Comparison of ENCODE assay signal across 21 cellular contexts in genomic region chr1:185957441-185958363, GRCh38.
DNase-seq lines count a peak whose midpoint lies in the region; ATAC-seq and TF ChIP-seq lines count a peak whose summit lies in the region.
"Had no signal": no experiment of that assay in that cellular context is flagged by ENCODE, and none has a peak within 500 bp of the region (broad histone marks: within the 10 kb centered on the region; RNA-seq: fewer than 3 reads in every experiment).

No MANE protein-coding gene starts in this region.

- H4K20me1 ChIP-seq in PC-3 (ENCODE audit: low read length): no peaks in the 10 kb centered on the region

- WGBS in esophagus muscularis mucosa: 79% methylated on average over 3 of the region's 3 CpGs
- 94% methylated on average over 1 of the region's 3 CpGs for WGBS in mesenchymal stem cell

- CTCF ChIA-PET in PC-3 (lab: Charles Lee): no interaction called here

- peak overlapping the region; percentile 82 for H2AK5ac ChIP-seq in mesenchymal stem cell (ENCODE audit: low read length, severe bottlenecking)

- no peaks in the 10 kb centered on the region for H3K27me3 ChIP-seq in PC-3 (ENCODE audit: low read length)
- H3K27me3 ChIP-seq in esophagus muscularis mucosa: no peaks in the 10 kb centered on the region
- H3K27me3 ChIP-seq in mesenchymal stem cell (ENCODE audit: control insufficient read depth in 1 of 2, insufficient read depth in 1 of 2, low read length in 2 of 2): no peaks in the 10 kb centered on the region
- H3K27me3 ChIP-seq: BE2C, SJSA1 had no signal

- H3K18ac ChIP-seq in mesenchymal stem cell (ENCODE audit: low read depth in 1 of 2, low read length in 2 of 2): peak overlapping the region in 1 of 2 experiments; percentile 16

- H3K36me3 ChIP-seq in PC-3 (ENCODE audit: low read depth, low read length) (no peaks in the 10 kb centered on the region), esophagus muscularis mucosa (no peaks in the 10 kb centered on the region), mesenchymal stem cell (ENCODE audit: control insufficient read depth in 1 of 2, insufficient read depth in 2 of 2, low read depth in 1 of 2, low read length in 2 of 2) (peaks cover 0 to 6% of the 10 kb centered on the region in 2 experiments)
- H3K36me3 ChIP-seq: BE2C, SJSA1 had no signal

- no peak overlapping the region for H3K23ac ChIP-seq in mesenchymal stem cell (ENCODE audit: low read length in 2 of 2)

- H3K9me2 ChIP-seq in PC-3 (replicated peaks; ENCODE audit: low read length): no peaks in the 10 kb centered on the region

- H3K4ac ChIP-seq in mesenchymal stem cell (ENCODE audit: low read depth in 1 of 2, low read length in 2 of 2): peak overlapping the region in 1 of 2 experiments; percentile 28

- no peaks in the 10 kb centered on the region for H3F3A ChIP-seq in PC-3 (ENCODE audit: low read length, unreplicated experiment)

- H3K14ac ChIP-seq in mesenchymal stem cell (ENCODE audit: low read length in 2 of 2): peak overlapping the region in 1 of 2 experiments; percentile 75

- intact Hi-C loops in PC-3 (cut with micrococcal nuclease) (no loop called here), esophagus muscularis mucosa (cut with DNase I) (no loop called here)

- no TSS peak for BruUV-seq in PC-3 (replicated peaks; lab: Mats Ljungman, UMichigan)

- H3K4me3 ChIP-seq in PC-3 (ENCODE audit: low read length) (no peak overlapping the region), esophagus muscularis mucosa (no peak overlapping the region), mesenchymal stem cell (ENCODE audit: insufficient read depth in 1 of 2, low read depth in 1 of 2, low read length in 2 of 2) (no peak overlapping the region)
- H3K4me3 ChIP-seq: SJSA1 had no signal

- no peak for TF ChIP-seq POLR2A in esophagus muscularis mucosa (IDR thresholded peaks at IDR 0.05; ENCODE audit: low read depth)

- peak overlapping the region; percentile 19 for H4K8ac ChIP-seq in mesenchymal stem cell (ENCODE audit: low read length)

- H2BK5ac ChIP-seq in mesenchymal stem cell (ENCODE audit: low read depth, low read length, poor library complexity, severe bottlenecking): no peak overlapping the region

- H3K4me2 ChIP-seq in PC-3 (ENCODE audit: low read length): no peak overlapping the region
- H3K4me2 ChIP-seq in mesenchymal stem cell (ENCODE audit: low read length, poor library complexity, severe bottlenecking): no peak overlapping the region

- H3K27ac ChIP-seq in PC-3 (ENCODE audit: low read length) (no peak overlapping the region), esophagus muscularis mucosa (replicated peaks in 1 of 4) (peak overlapping the region in 3 of 4 donors; percentile 3 to 24 (median 11)), mesenchymal stem cell (ENCODE audit: low read length, poor library complexity, severe bottlenecking) (no peak overlapping the region)
- H3K27ac ChIP-seq: RWPE1, SJSA1 had no signal

- H2AFZ ChIP-seq in PC-3 (ENCODE audit: low read length) (no peak overlapping the region), mesenchymal stem cell (ENCODE audit: low read depth, low read length) (no peak overlapping the region)

- no peak overlapping the region for H2BK15ac ChIP-seq in mesenchymal stem cell (ENCODE audit: low read depth, poor library complexity, severe bottlenecking)

- DNase-seq in GM03348 (ENCODE audit: low spot score) (peak; percentile 26), PC-3 (peak; percentile 9), esophagus muscularis mucosa (ENCODE audit: extremely low spot score) (no peak), mesenchymal stem cell (no peak), 8988T (no peak), HK-2 (ENCODE audit: unreplicated experiment) (no peak)
- no peak for DNase-seq in activated CD4-positive, CD25-positive, alpha-beta regulatory T cell treated with anti-CD3 and anti-CD28 coated beads, Interleukin-2, amount 50 U/mL, for 72 hours
- DNase-seq: BE2C; CD8-positive, alpha-beta T cell; DMS79; Karpas-422; MM.1S; NCI-H1105 treated with DMSO at 0.1 percent for 48 hours; NCI-H1694 treated with DMSO at 0.1 percent for 48 hours; NCI-H748 treated with DMSO at 0.1 percent for 48 hours; OCI-M1; SW 1271 had no signal

- peak overlapping the region; percentile 28 to 54 for H2BK12ac ChIP-seq in mesenchymal stem cell (ENCODE audit: low read length in 2 of 2)

- no peak for TF ChIP-seq EP300 in esophagus muscularis mucosa (IDR thresholded peaks at IDR 0.05)

- H3K4me1 ChIP-seq in PC-3 (ENCODE audit: insufficient read depth, low read length): no peaks in the 10 kb centered on the region
- peaks cover 14 to 42% (median 39%) of the 10 kb centered on the region in 4 donors for H3K4me1 ChIP-seq in esophagus muscularis mucosa
- peaks cover 2% of the 10 kb centered on the region for H3K4me1 ChIP-seq in mesenchymal stem cell (ENCODE audit: control insufficient read depth, insufficient read depth, low read depth, low read length)
- H3K4me1 ChIP-seq: BE2C had no signal

- ATAC-seq in PC-3 (no peak), HG03469 (IDR thresholded peaks at IDR 0.05; ENCODE audit: unreplicated experiment) (no peak)
- ATAC-seq: CD8-positive, alpha-beta T cell; HCT116 had no signal

- POLR2A ChIA-PET in PC-3 (lab: Charles Lee; ENCODE audit: unreplicated experiment): no interaction called here

- H3K9me3 ChIP-seq in PC-3 (ENCODE audit: low read length) (no peaks in the 10 kb centered on the region), esophagus muscularis mucosa (no peaks in the 10 kb centered on the region), mesenchymal stem cell (ENCODE audit: control insufficient read depth, low read length) (no peaks in the 10 kb centered on the region)
- H3K9me3 ChIP-seq: BE2C, SJSA1 had no signal

- peaks cover 2% of the 10 kb centered on the region for H3K79me1 ChIP-seq in mesenchymal stem cell (replicated peaks; ENCODE audit: low read length, poor library complexity, severe bottlenecking)

- H3K9ac ChIP-seq in PC-3 (ENCODE audit: low read length) (no peak overlapping the region), mesenchymal stem cell (ENCODE audit: low read length) (peak overlapping the region; percentile 62)

- TF ChIP-seq CTCF in PC-3 (conservative IDR thresholded peaks at IDR 0.05; ENCODE audit: low read depth, low read length): no peak
- no peak for TF ChIP-seq CTCF in esophagus muscularis mucosa (IDR thresholded peaks at IDR 0.05)

- H4K91ac ChIP-seq in mesenchymal stem cell (ENCODE audit: low read length): no peak overlapping the region

- no peaks in the 10 kb centered on the region for H3K79me2 ChIP-seq in PC-3 (ENCODE audit: low read length)

- H2BK120ac ChIP-seq in mesenchymal stem cell (ENCODE audit: low read depth, low read length): no peak overlapping the region

Comparison
In these comparisons a context has a peak if more than half of its experiments do, and no peak if none do; other contexts are left out.
1. DNase-seq: peak in GM03348 (single experiment) and PC-3 (single experiment); none in esophagus muscularis mucosa (single experiment), mesenchymal stem cell (single experiment), activated CD4-positive, CD25-positive, alpha-beta regulatory T cell treated with anti-CD3 and anti-CD28 coated beads, Interleukin-2, amount 50 U/mL, for 72 hours (single experiment), 8988T (single experiment) and HK-2 (single experiment).
2. H3K27ac ChIP-seq: peak in esophagus muscularis mucosa (3 of 4); none in PC-3 (single experiment) and mesenchymal stem cell (single experiment).